In the genomic region with DNA sequence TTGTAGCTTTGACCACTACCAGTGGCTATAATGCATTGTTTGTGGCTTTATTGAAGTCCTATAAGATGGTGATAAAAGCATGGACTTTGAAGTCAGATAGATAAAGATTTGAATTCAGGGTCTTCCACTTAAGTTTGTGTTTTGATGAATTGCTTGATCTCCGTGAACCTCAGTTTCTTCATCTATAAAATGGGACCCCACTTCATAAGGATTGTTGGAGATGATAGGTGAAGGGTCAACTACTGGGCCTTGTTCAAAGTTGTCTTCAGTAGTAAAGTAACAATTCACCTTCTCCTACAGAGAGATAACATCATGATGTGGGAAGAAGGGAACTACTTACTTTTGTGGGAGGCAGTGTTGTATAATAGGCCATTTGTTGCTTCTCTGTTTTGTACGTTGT, we compare ENCODE assay signal across 27 cellular contexts.
"Had no signal": no experiment of that assay in that cellular context is flagged by ENCODE, and none has a peak within 500 bp of the region (broad histone marks: within the 10 kb centered on the region; RNA-seq: fewer than 3 reads in every experiment).

No MANE protein-coding gene starts in this region.

- H3K27ac ChIP-seq: ascending aorta, brain microvascular endothelial cell, left ventricle myocardium inferior, neutrophil, ovary, psoas muscle, right atrium auricular region, transverse colon, vagina, VCaP had no signal

- ATAC-seq: activated CD4-positive, CD25-positive, alpha-beta regulatory T cell treated with anti-CD3 and anti-CD28 coated beads, Interleukin-2, amount 50 U/mL, for 24 hours; activated CD8-positive, alpha-beta T cell treated with anti-CD3 and anti-CD28 coated beads, Interleukin-2, amount 10 ng/mL, durations not matched to agents 7 days and 5 days; activated naive CD8-positive, alpha-beta T cell treated with anti-CD3 and anti-CD28 coated beads, Interleukin-2, amount 50 U/mL, for 24 hours; gastrocnemius medialis; psoas muscle had no signal

- H3K27me3 ChIP-seq: ascending aorta, brain microvascular endothelial cell, gastrocnemius medialis, neutrophil, ovary, right atrium auricular region, transverse colon, vagina had no signal

- H3K4me3 ChIP-seq: ascending aorta, gastrocnemius medialis, left ventricle myocardium inferior, ovary, psoas muscle, right atrium auricular region, transverse colon, vagina had no signal

- H3K9me3 ChIP-seq: ascending aorta, gastrocnemius medialis, neutrophil, ovary, psoas muscle, transverse colon, vagina had no signal

- H3K36me3 ChIP-seq: ascending aorta, brain microvascular endothelial cell, gastrocnemius medialis, left ventricle myocardium inferior, neutrophil, ovary, right atrium auricular region, transverse colon, vagina had no signal

- H3K4me3 Mint-ChIP-seq: activated CD8-positive, alpha-beta T cell treated with anti-CD3 and anti-CD28 coated beads, Interleukin-2, amount 10 ng/mL, durations not matched to agents 7 days and 5 days; activated naive CD8-positive, alpha-beta T cell treated with anti-CD3 and anti-CD28 coated beads, Interleukin-2, amount 50 U/mL, for 24 hours; activated T-helper 1 cell treated with anti-CD3 and anti-CD28 coated beads, Interleukin-12 subunit alpha, Interleukin-12 subunit beta, Interleukin-2, Interleukin-4 antibody, amounts not matched to agents 30 ng/mL and 10 ng/mL and 1 ng/mL, durations not matched to agents 14 hours and 24 hours and 36 hours; dendritic cell treated with granulocyte-macrophage colony-stimulating factor and Interleukin-4, amounts not matched to agents 40 ng/mL and 50 ng/mL, for 4 days; nephron; stimulated activated naive CD8-positive, alpha-beta T cell treated with anti-CD3 and anti-CD28 coated beads, Interleukin-15, Interleukin-2, amounts not matched to agents 100 ng/mL and 50 ng/mL, for 24 hours; T-helper 2 cell treated with Interferon-gamma antibody and Interleukin-4, amounts not matched to agents 5 μg/mL and 100 μg/mL, for 36 hours had no signal

- H3K27me3 Mint-ChIP-seq: activated naive CD8-positive, alpha-beta T cell treated with anti-CD3 and anti-CD28 coated beads, Interleukin-2, amount 50 U/mL, for 24 hours; dendritic cell treated with granulocyte-macrophage colony-stimulating factor and Interleukin-4, amounts not matched to agents 40 ng/mL and 50 ng/mL, for 4 days; stimulated activated naive CD8-positive, alpha-beta T cell treated with anti-CD3 and anti-CD28 coated beads, Interleukin-15, Interleukin-2, amounts not matched to agents 100 ng/mL and 50 ng/mL, for 24 hours had no signal

- H3K27ac Mint-ChIP-seq: activated CD8-positive, alpha-beta T cell treated with anti-CD3 and anti-CD28 coated beads, Interleukin-2, amount 10 ng/mL, durations not matched to agents 7 days and 5 days; activated naive CD8-positive, alpha-beta T cell treated with anti-CD3 and anti-CD28 coated beads, Interleukin-2, amount 50 U/mL, for 24 hours; activated T-helper 1 cell treated with anti-CD3 and anti-CD28 coated beads, Interleukin-12 subunit alpha, Interleukin-12 subunit beta, Interleukin-2, Interleukin-4 antibody, amounts not matched to agents 30 ng/mL and 10 ng/mL and 1 ng/mL, durations not matched to agents 14 hours and 24 hours and 36 hours; dendritic cell treated with granulocyte-macrophage colony-stimulating factor and Interleukin-4, amounts not matched to agents 40 ng/mL and 50 ng/mL, for 4 days; nephron; stimulated activated naive CD8-positive, alpha-beta T cell treated with anti-CD3 and anti-CD28 coated beads, Interleukin-15, Interleukin-2, amounts not matched to agents 100 ng/mL and 50 ng/mL, for 24 hours; T-helper 2 cell treated with Interferon-gamma antibody and Interleukin-4, amounts not matched to agents 5 μg/mL and 100 μg/mL, for 36 hours had no signal

- H3K4me1 Mint-ChIP-seq: nephron had no signal

- H3K9me3 Mint-ChIP-seq: activated naive CD8-positive, alpha-beta T cell treated with anti-CD3 and anti-CD28 coated beads, Interleukin-2, amount 50 U/mL, for 24 hours; dendritic cell treated with granulocyte-macrophage colony-stimulating factor and Interleukin-4, amounts not matched to agents 40 ng/mL and 50 ng/mL, for 4 days; nephron; stimulated activated naive CD8-positive, alpha-beta T cell treated with anti-CD3 and anti-CD28 coated beads, Interleukin-15, Interleukin-2, amounts not matched to agents 100 ng/mL and 50 ng/mL, for 24 hours; T-helper 2 cell treated with Interferon-gamma antibody and Interleukin-4, amounts not matched to agents 5 μg/mL and 100 μg/mL, for 36 hours had no signal

- DNase-seq: activated CD4-positive, alpha-beta T cell treated with anti-CD3 and anti-CD28 coated beads, Interleukin-2, amount 50 U/mL, for 1 hour; activated CD8-positive, alpha-beta T cell treated with anti-CD3 and anti-CD28 coated beads, Interleukin-2, amount 10 ng/mL, durations not matched to agents 7 days and 5 days; activated gamma-delta T cell; activated naive CD4-positive, alpha-beta T cell treated with anti-CD3 and anti-CD28 coated beads, Interleukin-2, amount 50 U/mL, for 16 hours; activated naive CD8-positive, alpha-beta T cell treated with anti-CD3 and anti-CD28 coated beads, Interleukin-2, amount 50 U/mL, for 24 hours; brain microvascular endothelial cell; caudate nucleus; effector CD4-positive, alpha-beta T cell; gastrocnemius medialis; head of caudate nucleus; hypothalamus; left ventricle myocardium inferior; midbrain; ovary; psoas muscle; transverse colon had no signal
